Comparison of ENCODE assay signal across 8 cellular contexts in the genomic region with DNA sequence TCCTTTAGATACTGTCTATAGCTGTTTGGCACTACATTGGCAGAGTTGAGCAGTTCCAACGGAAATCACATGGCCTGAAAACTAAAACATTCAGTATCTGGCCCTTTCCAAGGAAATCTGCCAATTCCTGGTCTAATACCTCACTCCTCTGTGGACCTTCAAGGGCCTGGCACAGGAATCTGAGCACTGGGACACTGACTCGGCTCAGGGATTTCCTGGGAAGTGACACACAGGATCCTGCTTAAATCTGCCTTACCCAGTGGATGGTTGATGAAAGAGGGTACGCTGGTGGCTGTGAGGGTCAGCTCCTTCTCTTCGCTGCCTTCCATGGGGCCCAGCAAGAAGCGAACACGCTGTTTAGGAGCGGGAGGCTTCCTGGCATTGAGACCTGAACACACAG. TPM values are rescaled to one million over a fixed set of nuclear protein-coding genes. Genes with fewer than 3 reads are reported as not detected.
DNase-seq lines count a peak whose midpoint lies in the region; ATAC-seq and TF ChIP-seq lines count a peak whose summit lies in the region.

No MANE protein-coding gene starts in this region.

- CTCF ChIA-PET in A673 (lab: Charles Lee), result no interaction called here

- H3K27ac Mint-ChIP-seq in brain, result peak overlapping the region in 3 of 5 experiments; percentile 100

- peaks cover 0 to 3% (median 0%) of the 10 kb centered on the region in 5 experiments for H3K9me3 Mint-ChIP-seq in brain

- H3K27me3 ChIP-seq in A673 (replicated peaks; ENCODE audit: insufficient read depth, low read depth, low read length, poor library complexity), result no peaks in the 10 kb centered on the region
- no peaks in the 10 kb centered on the region for H3K27me3 ChIP-seq in HUES6 (ENCODE audit: control insufficient read depth, insufficient read depth, low read length)
- H3K27me3 ChIP-seq in mucosa of rectum (ENCODE audit: control insufficient read depth in 2 of 2, insufficient read depth in 2 of 2, low read length in 2 of 2), result no peaks in the 10 kb centered on the region

- ATAC-seq in GM21737 (IDR thresholded peaks at IDR 0.05; ENCODE audit: unreplicated experiment), result no peak

- intact Hi-C loops in A673 (cut with micrococcal nuclease; ENCODE audit: unreplicated experiment), result no loop called here

- H3K36me3 ChIP-seq in A673 (ENCODE audit: insufficient read depth, low read length, poor library complexity, severe bottlenecking) (peaks cover 33% of the 10 kb centered on the region), HUES6 (ENCODE audit: control insufficient read depth, insufficient read depth, low read length) (peaks cover 32% of the 10 kb centered on the region), mucosa of rectum (ENCODE audit: control insufficient read depth in 2 of 2, insufficient read depth in 2 of 2, low read length in 2 of 2) (peaks cover 19 to 28% of the 10 kb centered on the region in 2 donors)

- BruUV-seq in A673 (replicated peaks; lab: Mats Ljungman, UMichigan), result no TSS peak

- TF ChIP-seq CTCF in A673 (conservative IDR thresholded peaks at IDR 0.05; ENCODE audit: low read depth, low read length) (no peak), brain (conservative IDR thresholded peaks at IDR 0.05) (no peak)

- DNase-seq in A673 (ENCODE audit: low spot score), result no peak
- no peak for DNase-seq in DMS153 (lab: John Stamatoyannopoulos, UW)
- DNase-seq in dedifferentiated amniotic fluid mesenchymal stem cell (ENCODE audit: extremely low spot score), result no peak
- DNase-seq in occipital lobe (lab: John Stamatoyannopoulos, UW), result no peak

- H3K27me3 Mint-ChIP-seq in brain, result peaks cover 6% of the 10 kb centered on the region

- H3K4me1 ChIP-seq in A673 (ENCODE audit: insufficient read depth, low read length, poor library complexity, severe bottlenecking) (peaks cover 13% of the 10 kb centered on the region), HUES6 (ENCODE audit: control insufficient read depth, insufficient read depth, low read length) (no peaks in the 10 kb centered on the region), mucosa of rectum (ENCODE audit: control insufficient read depth in 2 of 2, insufficient read depth in 2 of 2, low read length in 2 of 2) (peaks cover 8 to 20% of the 10 kb centered on the region in 2 donors)

- H3K27ac ChIP-seq in A673 (ENCODE audit: low read depth, low read length, poor library complexity, severe bottlenecking) (no peak overlapping the region), HUES6 (ENCODE audit: low read depth, low read length) (no peak overlapping the region), mucosa of rectum (ENCODE audit: low read depth in 2 of 2, low read length in 2 of 2) (no peak overlapping the region)

- H3K9ac ChIP-seq in HUES6 (ENCODE audit: low read length) (peak overlapping the region; percentile 38), mucosa of rectum (ENCODE audit: low read depth in 1 of 2, low read length in 2 of 2) (no peak overlapping the region)

- H3K9me3 ChIP-seq in A673 (ENCODE audit: low read depth, low read length, poor library complexity, severe bottlenecking) (no peaks in the 10 kb centered on the region), HUES6 (ENCODE audit: control insufficient read depth, insufficient read depth, low read depth, low read length) (no peaks in the 10 kb centered on the region), mucosa of rectum (ENCODE audit: control insufficient read depth in 2 of 2, low read length in 2 of 2) (no peaks in the 10 kb centered on the region)

- POLR2A ChIA-PET in A673 (lab: Charles Lee; ENCODE audit: low non-redundant PET), result no interaction called here

- H3K4me3 ChIP-seq in A673 (ENCODE audit: low read depth, low read length, poor library complexity, severe bottlenecking) (peak overlapping the region; percentile 98), HUES6 (ENCODE audit: low read depth, low read length) (peak overlapping the region; percentile 77), mucosa of rectum (ENCODE audit: low read length in 2 of 2) (peak overlapping the region; percentile 99)

- peaks cover 28% of the 10 kb centered on the region for H3K4me1 Mint-ChIP-seq in brain

- peak overlapping the region; percentile 96 to 98 (median 96) for H3K4me3 Mint-ChIP-seq in brain

- H3K36me3 Mint-ChIP-seq in brain, result peaks cover 11% of the 10 kb centered on the region

RNA-seq across cellular contexts. Expression of gene TRUB2, which starts 0.9 kb away (rescaled TPM):
- 47.8 and 57.4 TPM in 2 replicates for total RNA-seq in A673 (2021)
- 51.8 TPM for polyA plus RNA-seq in brain (ENCODE audit: insufficient read depth, low read depth, low replicate concordance)
- total RNA-seq in occipital lobe, result 24.0 TPM

RNA-seq across cellular contexts. Expression of gene COQ4, which starts 1.3 kb away (rescaled TPM):
- total RNA-seq in A673 (2021) (58.2 and 62.8 TPM in 2 replicates), occipital lobe (19.5 TPM)
- 98.1 TPM for polyA plus RNA-seq in brain (ENCODE audit: insufficient read depth, low read depth, low replicate concordance)

RNA-seq across cellular contexts. Expression of gene SLC27A4, which starts 19.0 kb away (rescaled TPM):
- 35.4 and 39.1 TPM in 2 replicates for total RNA-seq in A673 (2021)
- polyA plus RNA-seq in brain (ENCODE audit: insufficient read depth, low read depth, low replicate concordance), result 50.9 TPM
- 23.9 TPM for total RNA-seq in occipital lobe

RNA-seq across cellular contexts. Expression of gene SWI5, which starts 45.3 kb away (rescaled TPM):
- total RNA-seq in A673 (2021) (19.0 and 24.2 TPM in 2 replicates), occipital lobe (5.5 TPM)
- 56.7 TPM for polyA plus RNA-seq in brain (ENCODE audit: insufficient read depth, low read depth, low replicate concordance)

RNA-seq across cellular contexts. Expression of gene GOLGA2, which starts 45.5 kb away (rescaled TPM):
- total RNA-seq in A673 (2021) (87.0 and 105 TPM in 2 replicates), occipital lobe (45.9 TPM)
- 78.8 TPM for polyA plus RNA-seq in brain (ENCODE audit: insufficient read depth, low read depth, low replicate concordance)
